Comparison of ENCODE assay signal across 8 cellular contexts in the genomic region with DNA sequence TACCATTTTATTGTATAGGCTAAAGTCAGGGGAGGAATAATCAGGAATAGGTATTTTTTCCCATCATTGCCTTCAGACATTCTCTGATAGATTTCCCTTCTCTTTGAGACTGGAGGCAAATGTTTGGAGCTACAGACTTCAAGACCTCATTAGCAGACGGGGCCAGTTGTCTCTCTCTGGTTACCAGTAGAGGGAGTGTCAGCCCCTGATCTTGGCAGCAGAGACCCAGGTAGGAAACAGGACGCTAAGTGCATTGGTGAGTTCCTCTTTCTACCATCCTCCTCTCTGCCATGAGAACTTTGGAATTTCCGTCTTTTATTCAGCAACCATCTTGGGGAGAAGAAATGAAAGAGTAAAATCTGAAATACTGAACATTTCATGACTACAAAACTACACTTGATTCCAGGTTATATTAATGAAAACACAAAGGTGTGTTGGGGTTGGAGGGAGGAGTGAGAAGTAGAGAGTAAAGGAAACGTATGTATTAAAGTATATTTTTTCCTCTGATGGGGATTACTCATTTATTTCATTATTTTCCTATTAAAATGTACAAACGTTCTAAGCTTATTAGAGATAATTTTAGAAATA.
DNase-seq lines count a peak whose midpoint lies in the region; ATAC-seq, FAIRE-seq and TF ChIP-seq lines count a peak whose summit lies in the region.

No MANE protein-coding gene starts in this region.

- ATAC-seq in GM21528 (IDR thresholded peaks at IDR 0.05; ENCODE audit: low FRiP score, unreplicated experiment) (peak; percentile 91), left ventricle myocardium superior (no peak)
- no peak for ATAC-seq in naive thymus-derived CD4-positive, alpha-beta T cell

- H3K4me1 ChIP-seq in naive thymus-derived CD4-positive, alpha-beta T cell (ENCODE audit: control insufficient read depth in 2 of 2, insufficient read depth in 2 of 2, low read length in 2 of 2): no peaks in the 10 kb centered on the region

- POLR2A ChIA-PET in naive thymus-derived CD4-positive, alpha-beta T cell (lab: Charles Lee): no interaction called here

- DNase-seq in GM12891 (ENCODE audit: insufficient read length, low spot score): peak; percentile 12
- DNase-seq in HPDE6-E6E7 (ENCODE audit: extremely low spot score): peak; percentile 25
- peak; percentile 68 for DNase-seq in RKO (ENCODE audit: low spot score)
- peak in 36 of 42 donors; percentile 11 to 77 (median 51) for DNase-seq in head of caudate nucleus
- DNase-seq in naive thymus-derived CD4-positive, alpha-beta T cell: no peak
- DNase-seq in stimulated activated CD4-positive, alpha-beta T cell treated with anti-CD3 and anti-CD28 coated beads, Interleukin-2, amount 100 ng/mL, for 48 hours: no peak
- DNase-seq in left ventricle myocardium superior: no peak

- no peaks in the 10 kb centered on the region for H3K36me3 Mint-ChIP-seq in naive thymus-derived CD4-positive, alpha-beta T cell

- H3K27ac Mint-ChIP-seq in naive thymus-derived CD4-positive, alpha-beta T cell: no peak overlapping the region

- no peaks in the 10 kb centered on the region for H3K9me3 ChIP-seq in naive thymus-derived CD4-positive, alpha-beta T cell (ENCODE audit: control insufficient read depth in 2 of 3, low read length in 3 of 3)

- H3K27ac ChIP-seq in naive thymus-derived CD4-positive, alpha-beta T cell (ENCODE audit: low read depth, low read length): no peak overlapping the region

- FAIRE-seq in GM12891 (lab: Jason Lieb, UNC): peak; percentile 56

- H3K27me3 ChIP-seq in naive thymus-derived CD4-positive, alpha-beta T cell (ENCODE audit: control insufficient read depth in 2 of 2, insufficient read depth in 2 of 2, low read length in 2 of 2): no peaks in the 10 kb centered on the region

- intact Hi-C loops in head of caudate nucleus (cut with DNase I) (no loop called here), left ventricle myocardium superior (cut with micrococcal nuclease) (no loop called here)
- intact Hi-C loops in naive thymus-derived CD4-positive, alpha-beta T cell (cut with micrococcal nuclease): no loop called here

- H3K36me3 ChIP-seq in naive thymus-derived CD4-positive, alpha-beta T cell (ENCODE audit: control insufficient read depth in 2 of 3, insufficient read depth in 3 of 3, low read length in 3 of 3): no peaks in the 10 kb centered on the region

- peaks cover 0 to 14% (median 0%) of the 10 kb centered on the region in 5 donors for H3K27me3 Mint-ChIP-seq in naive thymus-derived CD4-positive, alpha-beta T cell

- H3K4me3 ChIP-seq in naive thymus-derived CD4-positive, alpha-beta T cell (ENCODE audit: low read length): no peak overlapping the region

- no peak for TF ChIP-seq POLR2A in GM12891 (IDR thresholded peaks at IDR 0.05; ENCODE audit: low read depth, low read length)

- CTCF ChIA-PET in naive thymus-derived CD4-positive, alpha-beta T cell (lab: Charles Lee): no interaction called here

- H3K9me3 Mint-ChIP-seq in naive thymus-derived CD4-positive, alpha-beta T cell: peaks cover 0 to 15% (median 0%) of the 10 kb centered on the region in 11 donors

- no peak overlapping the region for H3K4me3 Mint-ChIP-seq in naive thymus-derived CD4-positive, alpha-beta T cell

- H3K4me1 Mint-ChIP-seq in naive thymus-derived CD4-positive, alpha-beta T cell: no peaks in the 10 kb centered on the region

TF ChIP-seq in GM12891, 5 proteins besides CTCF, POLR2A, EP300 and RAD21:
- TF ChIP-seq PAX5 (IDR thresholded peaks at IDR 0.05; ENCODE audit: insufficient read depth, low read length, severe bottlenecking): no peak
- no peak for TF ChIP-seq POLR2AphosphoS5 (IDR thresholded peaks at IDR 0.05; ENCODE audit: low read depth, low read length)
- TF ChIP-seq POU2F2 (IDR thresholded peaks at IDR 0.05; ENCODE audit: low read depth, low read length): no peak
- no peak for TF ChIP-seq TAF1 (IDR thresholded peaks at IDR 0.05; ENCODE audit: low read depth, low read length)
- peak; percentile 81 for TF ChIP-seq SPI1 (IDR thresholded peaks at IDR 0.05; ENCODE audit: low read depth, low read length)

Comparison
In these comparisons a context has a peak if more than half of its experiments do, and no peak if none do; other contexts are left out.
1. DNase-seq: peak in GM12891 (single experiment), HPDE6-E6E7 (single experiment), RKO (single experiment) and head of caudate nucleus (36 of 42); none in naive thymus-derived CD4-positive, alpha-beta T cell (0 of 9), stimulated activated CD4-positive, alpha-beta T cell treated with anti-CD3 and anti-CD28 coated beads, Interleukin-2, amount 100 ng/mL, for 48 hours (0 of 2) and left ventricle myocardium superior (single experiment).